In genomic region chr15:63043391-63044076, GRCh38 we compare ENCODE assay signal across 8 cellular contexts. TPM values are rescaled to one million over a fixed set of nuclear protein-coding genes. Genes with fewer than 3 reads are reported as not detected.
DNase-seq lines count a peak whose midpoint lies in the region; ATAC-seq lines count a peak whose summit lies in the region.

No MANE protein-coding gene starts in this region.

- H3K27ac Mint-ChIP-seq in activated naive CD8-positive, alpha-beta T cell = no peak overlapping the region

- ATAC-seq in right cardiac atrium (no peak), GM21423 (IDR thresholded peaks at IDR 0.05; ENCODE audit: unreplicated experiment) (no peak), GM19467 (IDR thresholded peaks at IDR 0.05; ENCODE audit: unreplicated experiment) (no peak)

- H3K27me3 Mint-ChIP-seq in activated naive CD8-positive, alpha-beta T cell = peaks cover 43% of the 10 kb centered on the region

- intact Hi-C loops in right cardiac atrium (cut with DNase I) = loop anchor here (5.0 to 10.0 kb wide), 5 partner anchors 109 to 259 kb away; no protein-coding TSS in a partner anchor

- H3K27me3 ChIP-seq in right cardiac atrium (ENCODE audit: control insufficient read depth, insufficient read depth) = no peaks in the 10 kb centered on the region

- H3K36me3 Mint-ChIP-seq in activated naive CD8-positive, alpha-beta T cell = no peaks in the 10 kb centered on the region

- peak overlapping the region; percentile 63 for H3K27ac ChIP-seq in right cardiac atrium (ENCODE audit: low read length)

- no peaks in the 10 kb centered on the region for H3K9me3 Mint-ChIP-seq in activated naive CD8-positive, alpha-beta T cell (ENCODE audit: low read depth)

- WGBS in right cardiac atrium = under 1% methylated on average over 54 of the region's 54 CpGs

- H3K4me1 ChIP-seq in right cardiac atrium (ENCODE audit: control insufficient read depth, insufficient read depth, low read length) = peaks cover 2% of the 10 kb centered on the region

- peak overlapping the region; percentile 86 for H3K4me3 ChIP-seq in right cardiac atrium (ENCODE audit: low read length)
- peak overlapping the region; percentile 90 for H3K4me3 ChIP-seq in skeletal muscle cell (ENCODE audit: low read depth, low read length)

- H3K4me1 Mint-ChIP-seq in activated naive CD8-positive, alpha-beta T cell (ENCODE audit: low read depth) = peaks cover 7% of the 10 kb centered on the region

- peak overlapping the region; percentile 85 for H3K4me3 Mint-ChIP-seq in activated naive CD8-positive, alpha-beta T cell

- DNase-seq in stimulated activated CD4-positive, alpha-beta T cell treated with anti-CD3 and anti-CD28 coated beads, Interleukin-15, amount 100 ng/mL, for 24 hours = peak; percentile 30
- no peak for DNase-seq in stimulated activated CD4-positive, alpha-beta T cell treated with anti-CD3 and anti-CD28 coated beads, Interleukin-12 subunit alpha, Interleukin-12 subunit beta, amount 100 ng/mL, for 4 hours
- DNase-seq in right cardiac atrium = peak in 2 of 3 donors; percentile 72
- DNase-seq in skeletal muscle cell (ENCODE audit: low read depth) = no peak
- DNase-seq in HK-2 (ENCODE audit: unreplicated experiment) = no peak

- H3K9me3 ChIP-seq in right cardiac atrium (ENCODE audit: control insufficient read depth, low read length) = no peaks in the 10 kb centered on the region

RNA-seq across cellular contexts. Expression of gene TPM1, which starts 1.0 kb away (rescaled TPM):
- 1,000 to 10,000 TPM; 6,360 to 7,970 (median 7,200) TPM for total RNA-seq in right cardiac atrium
- polyA plus RNA-seq in right cardiac atrium = 10,076 TPM

Comparison
In these comparisons a context has a peak if more than half of its experiments do, and no peak if none do; other contexts are left out.
1. DNase-seq: peak in stimulated activated CD4-positive, alpha-beta T cell treated with anti-CD3 and anti-CD28 coated beads, Interleukin-15, amount 100 ng/mL, for 24 hours (single experiment) and right cardiac atrium (2 of 3); none in stimulated activated CD4-positive, alpha-beta T cell treated with anti-CD3 and anti-CD28 coated beads, Interleukin-12 subunit alpha, Interleukin-12 subunit beta, amount 100 ng/mL, for 4 hours (single experiment), skeletal muscle cell (single experiment) and HK-2 (single experiment).